ENCODE assay signal across 1 cellular context in genomic region chr17:30379303-30380105, GRCh38.
TF ChIP-seq lines count a peak whose summit lies in the region.

No MANE protein-coding gene starts in this region.

TF ChIP-seq in K562, 482 proteins besides CTCF, POLR2A, EP300 and RAD21 (continued from another document):
- TF ChIP-seq CHD7 (IDR thresholded peaks at IDR 0.05; ENCODE audit: low read depth, low read length): no peak
- TF ChIP-seq MBD2 (IDR thresholded peaks at IDR 0.05; ENCODE audit: borderline replicate concordance, low read depth): no peak
- no peak for TF ChIP-seq ZNF507 (tag; conservative IDR thresholded peaks at IDR 0.05)
- no peak for TF ChIP-seq DEAF1 (CRISPR knock-in tag; IDR thresholded peaks at IDR 0.05)
- no peak for TF ChIP-seq ZNF274 (IDR thresholded peaks at IDR 0.05; ENCODE audit: borderline replicate concordance, low read depth, low read length)
